In genomic region chr20:4299250-4299649, GRCh38 we compare ENCODE assay signal across 11 cellular contexts. TPM values are rescaled to one million over a fixed set of nuclear protein-coding genes. Genes with fewer than 3 reads are reported as not detected.
"Had no signal": no experiment of that assay in that cellular context is flagged by ENCODE, and none has a peak within 500 bp of the region (broad histone marks: within the 10 kb centered on the region; RNA-seq: fewer than 3 reads in every experiment).

No MANE protein-coding gene starts in this region.

- H3K27ac ChIP-seq: GM23248, HL-60 had no signal

- FAIRE-seq: K562 had no signal

- H3K9ac ChIP-seq: GM23248 had no signal

- H3K9me3 ChIP-seq: HAP-1 had no signal

- DNase-seq: GOT3, H7, IMR-90, KG1 had no signal

- H2AFZ ChIP-seq: GM23248 had no signal

- ATAC-seq: HCT116, K562 had no signal

- H3K4me1 ChIP-seq: HAP-1 had no signal

- H3K4me3 ChIP-seq: GM23248, HAP-1, K562 had no signal

- H3K36me3 ChIP-seq: HAP-1 had no signal

RNA-seq across cellular contexts. Expression of gene ADRA1D, which starts 50.2 kb away (rescaled TPM):
- total RNA-seq: H4, HT1080 had no signal
